11 cellular contexts compared by ENCODE assay signal in the genomic region with DNA sequence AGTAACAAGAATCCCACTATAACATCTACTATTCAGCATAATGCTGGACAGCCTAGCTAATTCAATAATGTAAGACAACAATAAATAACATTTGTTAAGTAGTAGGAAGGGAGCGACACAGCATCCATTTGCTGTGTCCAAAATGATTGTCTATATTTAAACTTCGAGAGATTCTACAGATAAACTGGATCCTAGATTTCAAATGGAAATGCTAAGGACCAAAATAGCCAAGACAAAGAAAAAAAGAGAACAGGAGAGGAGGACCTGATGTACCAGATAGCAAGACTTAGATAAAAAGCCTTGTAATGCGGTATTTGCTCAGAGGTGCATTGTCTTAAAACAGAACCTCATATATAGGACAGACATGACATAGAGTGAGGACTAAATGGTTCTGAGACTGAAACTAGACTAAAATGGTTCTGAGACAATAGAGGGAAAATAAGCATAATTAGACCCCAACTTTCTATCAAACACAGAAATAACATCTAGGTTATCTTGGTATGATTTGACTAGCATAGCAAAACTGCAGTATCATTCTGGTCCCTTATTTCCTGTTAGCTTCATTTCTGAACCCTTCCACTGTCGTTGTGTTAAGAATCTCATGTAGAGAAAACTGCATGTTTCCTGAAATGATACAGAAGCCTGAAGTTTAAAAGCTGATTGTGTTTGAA. TPM values are rescaled to one million over a fixed set of nuclear protein-coding genes. Genes with fewer than 3 reads are reported as not detected.
A peak's percentile ranks its signal among the peaks of the same experiment; 100 is the strongest.
DNase-seq lines count a peak whose midpoint lies in the region; ATAC-seq and TF ChIP-seq lines count a peak whose summit lies in the region.
"Had no signal": no experiment of that assay in that cellular context is flagged by ENCODE, and none has a peak within 500 bp of the region (broad histone marks: within the 10 kb centered on the region; RNA-seq: fewer than 3 reads in every experiment).

No MANE protein-coding gene starts in this region.

- peak; percentile 55 for ATAC-seq in HG02763 (IDR thresholded peaks at IDR 0.05; ENCODE audit: unreplicated experiment)

- no peak overlapping the region for H3K9ac ChIP-seq in OCI-LY3 (ENCODE audit: low read length)

- H3K9me3 Mint-ChIP-seq in activated naive CD4-positive, alpha-beta T cell treated with anti-CD3 and anti-CD28 coated beads for 36 hours = no peaks in the 10 kb centered on the region
- no peaks in the 10 kb centered on the region for H3K9me3 Mint-ChIP-seq in stimulated activated naive CD8-positive, alpha-beta T cell treated with anti-CD3 and anti-CD28 coated beads, Interleukin-15, Interleukin-2, amounts not matched to agents 100 ng/mL and 50 ng/mL, for 24 hours

- peak overlapping the region; percentile 39 for H3K4me3 Mint-ChIP-seq in activated naive CD4-positive, alpha-beta T cell treated with anti-CD3 and anti-CD28 coated beads for 36 hours
- peak overlapping the region; percentile 54 for H3K4me3 Mint-ChIP-seq in stimulated activated naive CD8-positive, alpha-beta T cell treated with anti-CD3 and anti-CD28 coated beads, Interleukin-15, Interleukin-2, amounts not matched to agents 100 ng/mL and 50 ng/mL, for 24 hours

- H4K20me1 ChIP-seq in OCI-LY3 (ENCODE audit: insufficient read depth, low read length) = no peaks in the 10 kb centered on the region

- no peaks in the 10 kb centered on the region for H3K79me2 ChIP-seq in OCI-LY3 (ENCODE audit: low read length)

- H3K36me3 ChIP-seq in OCI-LY3 (replicated peaks; ENCODE audit: low read depth, low read length) (no peaks in the 10 kb centered on the region), A673 (ENCODE audit: insufficient read depth, low read length, poor library complexity, severe bottlenecking) (no peaks in the 10 kb centered on the region)
- H3K36me3 ChIP-seq: prostate gland, WERI-Rb-1 had no signal

- H3K27ac Mint-ChIP-seq in activated naive CD4-positive, alpha-beta T cell treated with anti-CD3 and anti-CD28 coated beads for 36 hours = peak overlapping the region; percentile 63
- peak overlapping the region; percentile 49 for H3K27ac Mint-ChIP-seq in stimulated activated naive CD8-positive, alpha-beta T cell treated with anti-CD3 and anti-CD28 coated beads, Interleukin-15, Interleukin-2, amounts not matched to agents 100 ng/mL and 50 ng/mL, for 24 hours

- intact Hi-C loops in activated naive CD4-positive, alpha-beta T cell treated with anti-CD3 and anti-CD28 coated beads for 36 hours (cut with micrococcal nuclease) = loop anchor here (1.0 to 2.0 kb wide), 3 partner anchors 10 to 132 kb away; a partner anchor contains a TSS
- intact Hi-C loops in A673 (cut with micrococcal nuclease; ENCODE audit: unreplicated experiment) = no loop called here

- CTCF ChIA-PET in activated naive CD4-positive, alpha-beta T cell treated with anti-CD3 and anti-CD28 coated beads for 36 hours (lab: Charles Lee) = interaction anchor here (0.5 to 1.1 kb wide), 2 partner anchors 64 to 305 kb away, joined by 3 to 4 read pairs; no protein-coding TSS in a partner anchor
- CTCF ChIA-PET in A673 (lab: Charles Lee) = no interaction called here

- peaks cover 4% of the 10 kb centered on the region for H3K27me3 Mint-ChIP-seq in activated naive CD4-positive, alpha-beta T cell treated with anti-CD3 and anti-CD28 coated beads for 36 hours (ENCODE audit: low read depth)
- H3K27me3 Mint-ChIP-seq in stimulated activated naive CD8-positive, alpha-beta T cell treated with anti-CD3 and anti-CD28 coated beads, Interleukin-15, Interleukin-2, amounts not matched to agents 100 ng/mL and 50 ng/mL, for 24 hours = no peaks in the 10 kb centered on the region

- no TSS peak for BruUV-seq in A673 (replicated peaks; lab: Mats Ljungman, UMichigan)

- H3K4me1 ChIP-seq in OCI-LY3 (ENCODE audit: low read length) (peaks cover 19% of the 10 kb centered on the region), A673 (ENCODE audit: insufficient read depth, low read length, poor library complexity, severe bottlenecking) (no peaks in the 10 kb centered on the region)

- H3K27me3 ChIP-seq in OCI-LY3 (ENCODE audit: low read depth, low read length) (no peaks in the 10 kb centered on the region), A673 (replicated peaks; ENCODE audit: insufficient read depth, low read depth, low read length, poor library complexity) (no peaks in the 10 kb centered on the region)

- no peak for TF ChIP-seq CTCF in OCI-LY3 (IDR thresholded peaks at IDR 0.05; ENCODE audit: low read depth, low read length)
- TF ChIP-seq CTCF in A673 (conservative IDR thresholded peaks at IDR 0.05; ENCODE audit: low read depth, low read length) = no peak

- no peak for DNase-seq in activated naive CD4-positive, alpha-beta T cell treated with anti-CD3 and anti-CD28 coated beads for 36 hours
- DNase-seq in activated naive CD4-positive, alpha-beta T cell (lab: John Stamatoyannopoulos, UW) = no peak
- no peak for DNase-seq in GF-D8 (lab: John Stamatoyannopoulos, UW)
- DNase-seq in A673 (ENCODE audit: low spot score) = no peak
- DNase-seq in globus pallidus (ENCODE audit: low spot score) = no peak
- DNase-seq: NCI-H2171 treated with DMSO at 0.1 percent for 48 hours, WERI-Rb-1 had no signal

- no peak overlapping the region for H3K4me3 ChIP-seq in OCI-LY3 (ENCODE audit: low read length)
- H3K4me3 ChIP-seq in A673 (ENCODE audit: low read depth, low read length, poor library complexity, severe bottlenecking) = no peak overlapping the region
- H3K4me3 ChIP-seq: prostate gland had no signal

- no peaks in the 10 kb centered on the region for H3K9me3 ChIP-seq in OCI-LY3 (ENCODE audit: insufficient read depth, low read length)
- H3K9me3 ChIP-seq in A673 (ENCODE audit: low read depth, low read length, poor library complexity, severe bottlenecking) = no peaks in the 10 kb centered on the region
- H3K9me3 ChIP-seq: prostate gland had no signal

- peaks cover 22% of the 10 kb centered on the region for H3K4me1 Mint-ChIP-seq in activated naive CD4-positive, alpha-beta T cell treated with anti-CD3 and anti-CD28 coated beads for 36 hours (ENCODE audit: low read depth)
- peaks cover 16% of the 10 kb centered on the region for H3K4me1 Mint-ChIP-seq in stimulated activated naive CD8-positive, alpha-beta T cell treated with anti-CD3 and anti-CD28 coated beads, Interleukin-15, Interleukin-2, amounts not matched to agents 100 ng/mL and 50 ng/mL, for 24 hours (ENCODE audit: low read depth)

- POLR2A ChIA-PET in A673 (lab: Charles Lee; ENCODE audit: low non-redundant PET) = no interaction called here

- no peak overlapping the region for H3K4me2 ChIP-seq in OCI-LY3 (ENCODE audit: low read length)

- H3K27ac ChIP-seq in OCI-LY3 (ENCODE audit: low read length) (no peak overlapping the region), A673 (ENCODE audit: low read depth, low read length, poor library complexity, severe bottlenecking) (no peak overlapping the region)
- H3K27ac ChIP-seq: WERI-Rb-1 had no signal

- H2AFZ ChIP-seq in OCI-LY3 (ENCODE audit: low read depth, low read length) = peak overlapping the region; percentile 53; the same call in 1 of the 2 replicates

- H3K36me3 Mint-ChIP-seq in activated naive CD4-positive, alpha-beta T cell treated with anti-CD3 and anti-CD28 coated beads for 36 hours (ENCODE audit: low read depth) = no peaks in the 10 kb centered on the region
- no peaks in the 10 kb centered on the region for H3K36me3 Mint-ChIP-seq in stimulated activated naive CD8-positive, alpha-beta T cell treated with anti-CD3 and anti-CD28 coated beads, Interleukin-15, Interleukin-2, amounts not matched to agents 100 ng/mL and 50 ng/mL, for 24 hours (ENCODE audit: low read depth)

RNA-seq across cellular contexts. Expression of a gene that starts 3.8 kb away (rescaled TPM):
- not detected for total RNA-seq in activated naive CD4-positive, alpha-beta T cell treated with anti-CD3 and anti-CD28 coated beads for 36 hours
- not detected in 2 replicates for total RNA-seq in A673 (2021)
